1 cellular context compared by ENCODE assay signal in the genomic region with DNA sequence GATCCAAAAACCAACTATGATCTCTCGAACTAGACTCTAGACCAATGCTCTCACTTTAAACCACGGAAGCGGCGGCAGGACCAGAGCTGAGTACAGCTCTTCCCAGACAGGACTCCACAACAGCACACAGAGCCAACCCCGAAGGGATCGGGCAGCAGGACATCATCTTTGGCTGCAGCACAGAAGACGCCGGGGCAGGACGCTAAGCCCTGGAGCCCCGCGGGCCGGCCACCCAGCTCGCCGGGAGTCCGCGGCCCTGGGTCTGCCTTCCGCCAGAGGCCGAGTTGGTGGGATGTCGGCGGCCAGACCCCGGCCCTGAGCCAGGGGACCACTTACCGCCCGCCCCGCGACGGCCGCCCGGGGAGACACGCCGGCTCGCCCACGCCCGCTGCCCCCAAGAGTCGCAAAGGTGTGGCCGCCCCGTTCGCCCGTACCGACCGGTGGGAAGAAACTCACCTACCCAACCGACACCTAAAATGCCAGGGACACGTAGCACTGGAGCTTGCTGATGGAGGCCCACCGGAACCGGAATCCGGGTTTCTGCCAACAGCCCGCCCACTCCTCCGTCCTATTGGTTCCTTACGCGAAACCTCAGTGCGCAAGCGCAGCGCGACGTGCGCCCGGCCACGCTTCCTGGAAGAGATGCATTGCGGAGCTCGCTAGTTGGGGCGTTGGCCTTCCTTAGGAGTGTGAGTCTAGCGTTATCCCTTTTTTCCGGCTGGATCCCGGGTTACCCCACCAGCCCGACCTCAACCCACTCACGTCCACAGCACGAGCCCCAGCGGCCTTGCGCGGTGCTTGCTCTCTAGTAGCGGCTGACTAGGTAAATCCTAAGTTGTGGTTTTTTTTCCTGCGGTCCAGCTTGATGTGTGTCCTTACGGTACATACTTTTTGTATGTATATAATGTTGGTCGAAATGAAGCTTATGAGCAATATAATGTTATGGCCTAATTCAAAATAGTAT.
TF ChIP-seq lines count a peak whose summit lies in the region.

A gene (minus strand): TSS at position 510 of the 964 bp plus-strand sequence. CDS start 1,623 bp downstream, outside the sequence.

TF ChIP-seq in K562, 482 proteins besides CTCF, POLR2A, EP300 and RAD21 (continued from another document and continues in another):
- TF ChIP-seq, protein P1, sequence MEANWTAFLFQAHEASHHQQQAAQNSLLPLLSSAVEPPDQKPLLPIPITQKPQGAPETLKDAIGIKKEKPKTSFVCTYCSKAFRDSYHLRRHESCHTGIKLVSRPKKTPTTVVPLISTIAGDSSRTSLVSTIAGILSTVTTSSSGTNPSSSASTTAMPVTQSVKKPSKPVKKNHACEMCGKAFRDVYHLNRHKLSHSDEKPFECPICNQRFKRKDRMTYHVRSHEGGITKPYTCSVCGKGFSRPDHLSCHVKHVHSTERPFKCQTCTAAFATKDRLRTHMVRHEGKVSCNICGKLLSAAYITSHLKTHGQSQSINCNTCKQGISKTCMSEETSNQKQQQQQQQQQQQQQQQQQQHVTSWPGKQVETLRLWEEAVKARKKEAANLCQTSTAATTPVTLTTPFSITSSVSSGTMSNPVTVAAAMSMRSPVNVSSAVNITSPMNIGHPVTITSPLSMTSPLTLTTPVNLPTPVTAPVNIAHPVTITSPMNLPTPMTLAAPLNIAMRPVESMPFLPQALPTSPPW (CRISPR knock-in tag; IDR thresholded peaks at IDR 0.05): no peak
- TF ChIP-seq TBL1XR1 (IDR thresholded peaks at IDR 0.05; ENCODE audit: low read length in 2 of 2) (no peak), SLC30A9 (CRISPR knock-in tag; IDR thresholded peaks at IDR 0.05) (no peak), CHD2 (IDR thresholded peaks at IDR 0.05; ENCODE audit: low read depth, low read length) (no peak), TRIM24 (IDR thresholded peaks at IDR 0.05) (no peak), POU5F1 (IDR thresholded peaks at IDR 0.05; ENCODE audit: borderline replicate concordance, low read depth, low read length, partially characterized antibody) (peak; percentile 35), SRSF9 (IDR thresholded peaks at IDR 0.05; ENCODE audit: borderline replicate concordance, low read depth, low read length) (no peak), ZNF282 (CRISPR knock-in tag; IDR thresholded peaks at IDR 0.05) (no peak), MAFG (tag; conservative IDR thresholded peaks at IDR 0.05) (no peak), ESRRB (CRISPR knock-in tag; IDR thresholded peaks at IDR 0.05; ENCODE audit: borderline replicate concordance) (no peak), ZNF436 (CRISPR knock-in tag; IDR thresholded peaks at IDR 0.05) (no peak), WHSC1 (IDR thresholded peaks at IDR 0.05; ENCODE audit: low read length) (no peak), RFX1 (IDR thresholded peaks at IDR 0.05) (no peak), TFAM (CRISPR knock-in tag; conservative IDR thresholded peaks at IDR 0.05) (no peak), ZNF316 (IDR thresholded peaks at IDR 0.05) (no peak), RBM25 (IDR thresholded peaks at IDR 0.05; ENCODE audit: low read depth, low read length, severe bottlenecking) (peak; percentile 64), ZNF785 (CRISPR knock-in tag; IDR thresholded peaks at IDR 0.05) (no peak), MTA3 (IDR thresholded peaks at IDR 0.05; ENCODE audit: borderline replicate concordance) (peak; percentile 61), ZBED1 (IDR thresholded peaks at IDR 0.05) (no peak), KLF13 (tag; IDR thresholded peaks at IDR 0.05; ENCODE audit: borderline replicate concordance, low read depth) (no peak), NFIX (CRISPR knock-in tag; IDR thresholded peaks at IDR 0.05; ENCODE audit: low read depth) (no peak), ZNF3 (CRISPR knock-in tag; IDR thresholded peaks at IDR 0.05) (no peak), BRD9 (IDR thresholded peaks at IDR 0.05; ENCODE audit: low read depth, partially characterized antibody) (no peak), TOE1 (IDR thresholded peaks at IDR 0.05; ENCODE audit: borderline replicate concordance) (no peak), TOE1 (CRISPR knock-in tag; IDR thresholded peaks at IDR 0.05; ENCODE audit: borderline replicate concordance, low read depth) (no peak), ZNF324 (CRISPR knock-in tag; IDR thresholded peaks at IDR 0.05) (no peak), GTF2F1 (IDR thresholded peaks at IDR 0.05; ENCODE audit: low read depth, low read length) (no peak), BHLHE40 (IDR thresholded peaks at IDR 0.05; ENCODE audit: low read length) (peak; percentile 11; the same call in 1 of the 2 replicates), CEBPG (CRISPR knock-in tag; IDR thresholded peaks at IDR 0.05) (0 out of 2 replicates have a peak, but pooled peaks have one; percentile 5), CEBPG (tag; conservative IDR thresholded peaks at IDR 0.05 in 1 of 2, IDR thresholded peaks at IDR 0.05 in 1 of 2) (no peak), BMI1 (IDR thresholded peaks at IDR 0.05; ENCODE audit: low read length) (no peak), RHOXF2B (CRISPR knock-in tag; conservative IDR thresholded peaks at IDR 0.05) (no peak), ZFPM2 (CRISPR knock-in tag; IDR thresholded peaks at IDR 0.05) (no peak), ETV5 (CRISPR knock-in tag; IDR thresholded peaks at IDR 0.05; ENCODE audit: low read depth) (no peak), U2AF2 (optimal IDR thresholded peaks at IDR 0.05; ENCODE audit: low read depth, low read length) (no peak), THRAP3 (IDR thresholded peaks at IDR 0.05; ENCODE audit: borderline replicate concordance) (no peak), NFE2L1 (tag; IDR thresholded peaks at IDR 0.05; ENCODE audit: borderline replicate concordance, low read depth) (no peak), MEIS2 (IDR thresholded peaks at IDR 0.05; ENCODE audit: partially characterized antibody) (peak; percentile 83), RBM14 (IDR thresholded peaks at IDR 0.05; ENCODE audit: borderline replicate concordance, insufficient read depth, low read depth, low read length) (no peak)
- TF ChIP-seq, protein P2, sequence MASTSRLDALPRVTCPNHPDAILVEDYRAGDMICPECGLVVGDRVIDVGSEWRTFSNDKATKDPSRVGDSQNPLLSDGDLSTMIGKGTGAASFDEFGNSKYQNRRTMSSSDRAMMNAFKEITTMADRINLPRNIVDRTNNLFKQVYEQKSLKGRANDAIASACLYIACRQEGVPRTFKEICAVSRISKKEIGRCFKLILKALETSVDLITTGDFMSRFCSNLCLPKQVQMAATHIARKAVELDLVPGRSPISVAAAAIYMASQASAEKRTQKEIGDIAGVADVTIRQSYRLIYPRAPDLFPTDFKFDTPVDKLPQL (IDR thresholded peaks at IDR 0.05; ENCODE audit: extremely low read depth, insufficient read length): no peak
- TF ChIP-seq, protein P3, sequence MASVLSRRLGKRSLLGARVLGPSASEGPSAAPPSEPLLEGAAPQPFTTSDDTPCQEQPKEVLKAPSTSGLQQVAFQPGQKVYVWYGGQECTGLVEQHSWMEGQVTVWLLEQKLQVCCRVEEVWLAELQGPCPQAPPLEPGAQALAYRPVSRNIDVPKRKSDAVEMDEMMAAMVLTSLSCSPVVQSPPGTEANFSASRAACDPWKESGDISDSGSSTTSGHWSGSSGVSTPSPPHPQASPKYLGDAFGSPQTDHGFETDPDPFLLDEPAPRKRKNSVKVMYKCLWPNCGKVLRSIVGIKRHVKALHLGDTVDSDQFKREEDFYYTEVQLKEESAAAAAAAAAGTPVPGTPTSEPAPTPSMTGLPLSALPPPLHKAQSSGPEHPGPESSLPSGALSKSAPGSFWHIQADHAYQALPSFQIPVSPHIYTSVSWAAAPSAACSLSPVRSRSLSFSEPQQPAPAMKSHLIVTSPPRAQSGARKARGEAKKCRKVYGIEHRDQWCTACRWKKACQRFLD (CRISPR knock-in tag; IDR thresholded peaks at IDR 0.05): no peak
- TF ChIP-seq, protein P4, sequence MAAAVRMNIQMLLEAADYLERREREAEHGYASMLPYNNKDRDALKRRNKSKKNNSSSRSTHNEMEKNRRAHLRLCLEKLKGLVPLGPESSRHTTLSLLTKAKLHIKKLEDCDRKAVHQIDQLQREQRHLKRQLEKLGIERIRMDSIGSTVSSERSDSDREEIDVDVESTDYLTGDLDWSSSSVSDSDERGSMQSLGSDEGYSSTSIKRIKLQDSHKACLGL (CRISPR knock-in tag; IDR thresholded peaks at IDR 0.05; ENCODE audit: borderline replicate concordance, poor library complexity, severe bottlenecking): peak; percentile 63
- TF ChIP-seq, protein P5, sequence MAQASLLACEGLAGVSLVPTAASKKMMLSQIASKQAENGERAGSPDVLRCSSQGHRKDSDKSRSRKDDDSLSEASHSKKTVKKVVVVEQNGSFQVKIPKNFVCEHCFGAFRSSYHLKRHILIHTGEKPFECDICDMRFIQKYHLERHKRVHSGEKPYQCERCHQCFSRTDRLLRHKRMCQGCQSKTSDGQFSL (CRISPR knock-in tag; IDR thresholded peaks at IDR 0.05): no peak
- TF ChIP-seq, protein P5 (tag; IDR thresholded peaks at IDR 0.05): no peak
- TF ChIP-seq, protein P6, sequence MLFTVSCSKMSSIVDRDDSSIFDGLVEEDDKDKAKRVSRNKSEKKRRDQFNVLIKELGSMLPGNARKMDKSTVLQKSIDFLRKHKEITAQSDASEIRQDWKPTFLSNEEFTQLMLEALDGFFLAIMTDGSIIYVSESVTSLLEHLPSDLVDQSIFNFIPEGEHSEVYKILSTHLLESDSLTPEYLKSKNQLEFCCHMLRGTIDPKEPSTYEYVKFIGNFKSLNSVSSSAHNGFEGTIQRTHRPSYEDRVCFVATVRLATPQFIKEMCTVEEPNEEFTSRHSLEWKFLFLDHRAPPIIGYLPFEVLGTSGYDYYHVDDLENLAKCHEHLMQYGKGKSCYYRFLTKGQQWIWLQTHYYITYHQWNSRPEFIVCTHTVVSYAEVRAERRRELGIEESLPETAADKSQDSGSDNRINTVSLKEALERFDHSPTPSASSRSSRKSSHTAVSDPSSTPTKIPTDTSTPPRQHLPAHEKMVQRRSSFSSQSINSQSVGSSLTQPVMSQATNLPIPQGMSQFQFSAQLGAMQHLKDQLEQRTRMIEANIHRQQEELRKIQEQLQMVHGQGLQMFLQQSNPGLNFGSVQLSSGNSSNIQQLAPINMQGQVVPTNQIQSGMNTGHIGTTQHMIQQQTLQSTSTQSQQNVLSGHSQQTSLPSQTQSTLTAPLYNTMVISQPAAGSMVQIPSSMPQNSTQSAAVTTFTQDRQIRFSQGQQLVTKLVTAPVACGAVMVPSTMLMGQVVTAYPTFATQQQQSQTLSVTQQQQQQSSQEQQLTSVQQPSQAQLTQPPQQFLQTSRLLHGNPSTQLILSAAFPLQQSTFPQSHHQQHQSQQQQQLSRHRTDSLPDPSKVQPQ (CRISPR knock-in tag; IDR thresholded peaks at IDR 0.05; ENCODE audit: borderline replicate concordance): no peak
- TF ChIP-seq, protein P7, sequence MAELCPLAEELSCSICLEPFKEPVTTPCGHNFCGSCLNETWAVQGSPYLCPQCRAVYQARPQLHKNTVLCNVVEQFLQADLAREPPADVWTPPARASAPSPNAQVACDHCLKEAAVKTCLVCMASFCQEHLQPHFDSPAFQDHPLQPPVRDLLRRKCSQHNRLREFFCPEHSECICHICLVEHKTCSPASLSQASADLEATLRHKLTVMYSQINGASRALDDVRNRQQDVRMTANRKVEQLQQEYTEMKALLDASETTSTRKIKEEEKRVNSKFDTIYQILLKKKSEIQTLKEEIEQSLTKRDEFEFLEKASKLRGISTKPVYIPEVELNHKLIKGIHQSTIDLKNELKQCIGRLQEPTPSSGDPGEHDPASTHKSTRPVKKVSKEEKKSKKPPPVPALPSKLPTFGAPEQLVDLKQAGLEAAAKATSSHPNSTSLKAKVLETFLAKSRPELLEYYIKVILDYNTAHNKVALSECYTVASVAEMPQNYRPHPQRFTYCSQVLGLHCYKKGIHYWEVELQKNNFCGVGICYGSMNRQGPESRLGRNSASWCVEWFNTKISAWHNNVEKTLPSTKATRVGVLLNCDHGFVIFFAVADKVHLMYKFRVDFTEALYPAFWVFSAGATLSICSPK (IDR thresholded peaks at IDR 0.05; ENCODE audit: borderline replicate concordance): no peak
- TF ChIP-seq, protein P8, sequence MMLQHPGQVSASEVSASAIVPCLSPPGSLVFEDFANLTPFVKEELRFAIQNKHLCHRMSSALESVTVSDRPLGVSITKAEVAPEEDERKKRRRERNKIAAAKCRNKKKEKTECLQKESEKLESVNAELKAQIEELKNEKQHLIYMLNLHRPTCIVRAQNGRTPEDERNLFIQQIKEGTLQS (IDR thresholded peaks at IDR 0.05): no peak
- TF ChIP-seq, protein P8 (CRISPR knock-in tag; conservative IDR thresholded peaks at IDR 0.05): 0 out of 2 replicates have a peak, but pooled peaks have one; percentile 2
- TF ChIP-seq, protein P9, sequence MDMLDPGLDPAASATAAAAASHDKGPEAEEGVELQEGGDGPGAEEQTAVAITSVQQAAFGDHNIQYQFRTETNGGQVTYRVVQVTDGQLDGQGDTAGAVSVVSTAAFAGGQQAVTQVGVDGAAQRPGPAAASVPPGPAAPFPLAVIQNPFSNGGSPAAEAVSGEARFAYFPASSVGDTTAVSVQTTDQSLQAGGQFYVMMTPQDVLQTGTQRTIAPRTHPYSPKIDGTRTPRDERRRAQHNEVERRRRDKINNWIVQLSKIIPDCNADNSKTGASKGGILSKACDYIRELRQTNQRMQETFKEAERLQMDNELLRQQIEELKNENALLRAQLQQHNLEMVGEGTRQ (CRISPR knock-in tag; IDR thresholded peaks at IDR 0.05): no peak
- TF ChIP-seq, protein P10, sequence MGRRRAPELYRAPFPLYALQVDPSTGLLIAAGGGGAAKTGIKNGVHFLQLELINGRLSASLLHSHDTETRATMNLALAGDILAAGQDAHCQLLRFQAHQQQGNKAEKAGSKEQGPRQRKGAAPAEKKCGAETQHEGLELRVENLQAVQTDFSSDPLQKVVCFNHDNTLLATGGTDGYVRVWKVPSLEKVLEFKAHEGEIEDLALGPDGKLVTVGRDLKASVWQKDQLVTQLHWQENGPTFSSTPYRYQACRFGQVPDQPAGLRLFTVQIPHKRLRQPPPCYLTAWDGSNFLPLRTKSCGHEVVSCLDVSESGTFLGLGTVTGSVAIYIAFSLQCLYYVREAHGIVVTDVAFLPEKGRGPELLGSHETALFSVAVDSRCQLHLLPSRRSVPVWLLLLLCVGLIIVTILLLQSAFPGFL (CRISPR knock-in tag; IDR thresholded peaks at IDR 0.05): no peak
